8 cellular contexts compared by ENCODE assay signal in genomic region chr17:74457146-74457819, GRCh38. TPM values are rescaled to one million over a fixed set of nuclear protein-coding genes. Genes with fewer than 3 reads are reported as not detected.
DNase-seq lines count a peak whose midpoint lies in the region; ATAC-seq and TF ChIP-seq lines count a peak whose summit lies in the region.

No MANE protein-coding gene starts in this region.

- DNase-seq in AG08395 (ENCODE audit: low spot score) = peak; percentile 75
- peak; percentile 68 for DNase-seq in NCI-H460 (ENCODE audit: extremely low read depth, low read depth)
- DNase-seq in activated CD4-positive, alpha-beta T cell treated with anti-CD3 and anti-CD28 coated beads, Interleukin-2, amount 50 U/mL, for 48 hours = peak; percentile 79 to 81
- DNase-seq in dorsolateral prefrontal cortex = peak; percentile 75 to 90 (median 84)
- DNase-seq in memory B cell (ENCODE audit: low spot score in 2 of 2) = peak; percentile 74 to 75
- DNase-seq in stimulated activated CD8-positive, alpha-beta memory T cell treated with anti-CD3 and anti-CD28 coated beads, Interleukin-15, amount 100 ng/mL, for 4 hours (ENCODE audit: low read depth in 2 of 2) = peak; percentile 49 to 55

- ATAC-seq in GM18907 (IDR thresholded peaks at IDR 0.05; ENCODE audit: unreplicated experiment) = peak; percentile 29
- ATAC-seq in memory B cell (ENCODE audit: low read depth) = peak; percentile 56
- no peak for ATAC-seq in HG02852 (IDR thresholded peaks at IDR 0.05; ENCODE audit: unreplicated experiment)

- H3K36me3 Mint-ChIP-seq in memory B cell = no peaks in the 10 kb centered on the region

- H3K4me3 ChIP-seq in dorsolateral prefrontal cortex = peak overlapping the region in 13 of 59 donors; percentile 3 to 32 (median 19)

- H3K27ac ChIP-seq in dorsolateral prefrontal cortex = peak overlapping the region in 18 of 59 donors; percentile 5 to 63 (median 40)

- no peaks in the 10 kb centered on the region for H3K9me3 Mint-ChIP-seq in memory B cell

- peaks cover 16% of the 10 kb centered on the region for H3K4me1 Mint-ChIP-seq in memory B cell

- peaks cover 6% of the 10 kb centered on the region for H3K27me3 Mint-ChIP-seq in memory B cell

- no peaks in the 10 kb centered on the region for H3K27me3 ChIP-seq in dorsolateral prefrontal cortex

- intact Hi-C loops in dorsolateral prefrontal cortex (cut with DNase I) = loop anchor here (1.0 to 10.0 kb wide), 4 partner anchors 35 to 246 kb away; partner anchors contain the start of gene TTYH2 (in 1 of the 2)

- peak; percentile 90 to 99 (median 96) for TF ChIP-seq CTCF in dorsolateral prefrontal cortex (IDR thresholded peaks at IDR 0.05 in 54 of 56, conservative IDR thresholded peaks at IDR 0.05 in 2 of 56; ENCODE audit: low read depth in 1 of 56, partially characterized antibody in 56 of 56)

- no peak overlapping the region for H3K4me3 Mint-ChIP-seq in memory B cell

- no peak overlapping the region for H3K27ac Mint-ChIP-seq in memory B cell

RNA-seq across cellular contexts. Expression of gene CD300A, which starts 9.2 kb away (rescaled TPM):
- total RNA-seq in NCI-H460 (2014; rRNA removed; shearing (Covaris generic)) = not detected in 2 replicates
- polyA plus RNA-seq in NCI-H460 (2014; cell fraction: nucleus; rRNA removed) = not detected in 2 replicates
- 10 to 100 TPM in 17 of 120 experiments, 1 to 10 TPM in 103; 1.1 to 21.1 (median 5.5) TPM for total RNA-seq in dorsolateral prefrontal cortex

RNA-seq across cellular contexts. Expression of gene GPRC5C, which starts 25.4 kb away (rescaled TPM):
- total RNA-seq in NCI-H460 (2014; rRNA removed; shearing (Covaris generic)) = 9.0 and 10.4 TPM in 2 replicates
- 4.0 and 4.9 TPM in 2 replicates for polyA plus RNA-seq in NCI-H460 (2014; cell fraction: nucleus; rRNA removed)
- 10 to 100 TPM in 111 of 120 experiments, 1 to 10 TPM in 9; 5.4 to 38.5 (median 15.7) TPM for total RNA-seq in dorsolateral prefrontal cortex
